In the genomic region with DNA sequence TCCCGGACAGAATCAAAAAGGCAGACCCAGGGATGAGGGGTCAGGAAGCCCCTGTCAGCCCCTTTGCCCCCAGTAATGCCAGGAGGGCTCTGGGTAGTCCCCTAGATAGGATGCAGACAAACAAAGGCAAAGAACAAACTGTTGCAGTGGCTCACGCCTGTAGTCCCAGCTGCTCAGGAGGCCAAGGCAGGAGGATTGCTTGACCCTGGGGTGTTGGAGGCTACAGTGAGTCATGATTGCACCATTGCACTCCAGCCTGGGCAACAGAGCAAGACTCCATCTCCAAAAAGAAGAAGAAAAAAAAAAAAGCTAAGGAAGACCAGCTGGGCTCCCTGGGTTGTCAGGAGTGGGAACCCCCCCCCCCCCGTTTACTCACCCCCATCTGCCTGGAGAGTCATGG, we compare ENCODE assay signal across 26 cellular contexts. TPM values are rescaled to one million over a fixed set of nuclear protein-coding genes. Genes with fewer than 3 reads are reported as not detected.
DNase-seq lines count a peak whose midpoint lies in the region; ATAC-seq and TF ChIP-seq lines count a peak whose summit lies in the region.
"Had no signal": no experiment of that assay in that cellular context is flagged by ENCODE, and none has a peak within 500 bp of the region (broad histone marks: within the 10 kb centered on the region; RNA-seq: fewer than 3 reads in every experiment).

No MANE protein-coding gene starts in this region.

- H3K9me2 ChIP-seq in SU-DHL-6 (replicated peaks; ENCODE audit: insufficient read depth, low read length), result no peaks in the 10 kb centered on the region
- no peaks in the 10 kb centered on the region for H3K9me2 ChIP-seq in PC-9 (ENCODE audit: insufficient read depth)

- H2AFZ ChIP-seq in SU-DHL-6 (ENCODE audit: low read depth, low read length, severe bottlenecking) (no peak overlapping the region), PC-9 (no peak overlapping the region)

- no peak overlapping the region for H3K4me3 ChIP-seq in right cardiac atrium (ENCODE audit: low read length)
- peak overlapping the region; percentile 64 for H3K4me3 ChIP-seq in SU-DHL-6 (ENCODE audit: insufficient read depth, low read length, poor library complexity, severe bottlenecking)
- peak overlapping the region; percentile 40 for H3K4me3 ChIP-seq in thymus (ENCODE audit: low read length)
- no peak overlapping the region for H3K4me3 ChIP-seq in PC-9
- H3K4me3 ChIP-seq: breast epithelium, heart left ventricle, lung, Peyer's patch, tibial nerve had no signal

- H3F3A ChIP-seq in SU-DHL-6 (ENCODE audit: insufficient read depth) (peaks cover 64% of the 10 kb centered on the region), PC-9 (ENCODE audit: insufficient read depth, low read depth) (peaks cover 22% of the 10 kb centered on the region; the same call in 1 of the 2 replicates)

- TF ChIP-seq CTCF in SU-DHL-6 (IDR thresholded peaks at IDR 0.05; ENCODE audit: insufficient read depth, low read length, poor library complexity, severe bottlenecking) (no peak), PC-9 (conservative IDR thresholded peaks at IDR 0.05) (no peak)

- H3K27ac ChIP-seq in right cardiac atrium (ENCODE audit: low read length) (peak overlapping the region; percentile 9), SU-DHL-6 (ENCODE audit: low read depth, low read length) (peak overlapping the region; percentile 94), thymus (ENCODE audit: low read depth) (peak overlapping the region; percentile 92), PC-9 (no peak overlapping the region)
- H3K27ac ChIP-seq: breast epithelium, Peyer's patch had no signal

- H3K36me3 ChIP-seq in SU-DHL-6 (ENCODE audit: low read length) (no peaks in the 10 kb centered on the region), thymus (ENCODE audit: control insufficient read depth, insufficient read depth) (no peaks in the 10 kb centered on the region), PC-9 (ENCODE audit: low read depth) (no peaks in the 10 kb centered on the region)
- H3K36me3 ChIP-seq: breast epithelium, heart left ventricle, Peyer's patch, tibial nerve had no signal

- H3K27me3 ChIP-seq in right cardiac atrium (ENCODE audit: control insufficient read depth, insufficient read depth), result no peaks in the 10 kb centered on the region
- H3K27me3 ChIP-seq in SU-DHL-6 (ENCODE audit: low read length), result no peaks in the 10 kb centered on the region
- no peaks in the 10 kb centered on the region for H3K27me3 ChIP-seq in thymus (ENCODE audit: control insufficient read depth, insufficient read depth)
- no peaks in the 10 kb centered on the region for H3K27me3 ChIP-seq in PC-9 (ENCODE audit: insufficient read depth, low read depth)
- H3K27me3 ChIP-seq: breast epithelium, heart left ventricle, Peyer's patch, tibial nerve had no signal

- no peak overlapping the region for H3K4me3 Mint-ChIP-seq in memory B cell
- H3K4me3 Mint-ChIP-seq: activated CD8-positive, alpha-beta T cell treated with anti-CD3 and anti-CD28 coated beads for 36 hours; activated T-helper 17 cell treated with anti-CD3 and anti-CD28 coated beads, Interleukin-2, amount 50 U/mL, for 72 hours; stimulated activated naive CD8-positive, alpha-beta T cell treated with anti-CD3 and anti-CD28 coated beads, Interleukin-15, Interleukin-2, amounts not matched to agents 100 ng/mL and 50 ng/mL, for 24 hours had no signal

- H3K79me2 ChIP-seq in SU-DHL-6 (ENCODE audit: insufficient read depth, low read length) (peaks cover 37% of the 10 kb centered on the region), PC-9 (ENCODE audit: low read depth) (no peaks in the 10 kb centered on the region)

- H3K9me3 ChIP-seq in right cardiac atrium (ENCODE audit: control insufficient read depth, low read length), result no peaks in the 10 kb centered on the region
- no peaks in the 10 kb centered on the region for H3K9me3 ChIP-seq in SU-DHL-6 (ENCODE audit: insufficient read depth, low read length)
- no peaks in the 10 kb centered on the region for H3K9me3 ChIP-seq in thymus (ENCODE audit: control insufficient read depth)
- H3K9me3 ChIP-seq in PC-9 (ENCODE audit: insufficient read depth, low read depth), result no peaks in the 10 kb centered on the region
- H3K9me3 ChIP-seq: breast epithelium, heart left ventricle, Peyer's patch, tibial nerve had no signal

- CTCF ChIA-PET in PC-9 (lab: Charles Lee), result interaction anchor here (0.6 to 0.7 kb wide), 2 partner anchors 60 to 81 kb away, joined by 3 to 4 read pairs; no protein-coding TSS in a partner anchor

- H3K4me1 ChIP-seq in right cardiac atrium (ENCODE audit: control insufficient read depth, insufficient read depth, low read length) (no peaks in the 10 kb centered on the region), thymus (ENCODE audit: control insufficient read depth, insufficient read depth, low read length) (peaks cover 61% of the 10 kb centered on the region), PC-9 (replicated peaks; ENCODE audit: insufficient read depth) (peaks cover 24% of the 10 kb centered on the region)
- H3K4me1 ChIP-seq: breast epithelium had no signal

- no peaks in the 10 kb centered on the region for H3K9me3 Mint-ChIP-seq in memory B cell
- H3K9me3 Mint-ChIP-seq: activated CD8-positive, alpha-beta T cell treated with anti-CD3 and anti-CD28 coated beads for 36 hours; activated T-helper 17 cell treated with anti-CD3 and anti-CD28 coated beads, Interleukin-2, amount 50 U/mL, for 72 hours; stimulated activated naive CD8-positive, alpha-beta T cell treated with anti-CD3 and anti-CD28 coated beads, Interleukin-15, Interleukin-2, amounts not matched to agents 100 ng/mL and 50 ng/mL, for 24 hours had no signal

- peak overlapping the region; percentile 96 for H3K9ac ChIP-seq in SU-DHL-6 (ENCODE audit: low read length)

- H3K36me3 Mint-ChIP-seq in memory B cell, result no peaks in the 10 kb centered on the region

- ATAC-seq in right cardiac atrium (no peak), memory B cell (ENCODE audit: low read depth) (no peak)
- ATAC-seq: activated CD8-positive, alpha-beta T cell treated with anti-CD3 and anti-CD28 coated beads for 36 hours; activated T-helper 17 cell treated with anti-CD3 and anti-CD28 coated beads, Interleukin-2, amount 50 U/mL, for 72 hours had no signal

- intact Hi-C loops in right cardiac atrium (cut with DNase I), result no loop called here
- intact Hi-C loops in cardiac septum (cut with DNase I), result loop anchor here (10.0 kb wide), 1 partner anchor 101 kb away; a partner anchor contains a TSS
- intact Hi-C loops in PC-9 (cut with micrococcal nuclease; ENCODE audit: unreplicated experiment), result no loop called here

- H3K4me2 ChIP-seq in SU-DHL-6 (ENCODE audit: low read depth, low read length, poor library complexity, severe bottlenecking) (peak overlapping the region; percentile 94), PC-9 (no peak overlapping the region)

- DNase-seq in right cardiac atrium (no peak), cardiac septum (ENCODE audit: low spot score) (no peak), memory B cell (ENCODE audit: low spot score in 2 of 2) (no peak), PC-9 (no peak), NCI-H1694 treated with DMSO at 0.1 percent for 48 hours (lab: John Stamatoyannopoulos, UW) (no peak), NCI-H2029 treated with DMSO at 0.1 percent for 48 hours (lab: John Stamatoyannopoulos, UW) (no peak)
- DNase-seq: activated CD4-positive, CD25-positive, alpha-beta regulatory T cell treated with anti-CD3 and anti-CD28 coated beads, Interleukin-2, amount 50 U/mL, for 72 hours; activated CD8-positive, alpha-beta T cell treated with anti-CD3 and anti-CD28 coated beads for 36 hours; activated naive CD4-positive, alpha-beta T cell treated with anti-CD3 and anti-CD28 coated beads, Interleukin-2, amount 50 U/mL, for 16 hours; AML-193; amniotic stem cell; cortex of kidney; Kasumi-1; NCI-H2171; NK-92 treated with Interleukin-12 subunit alpha and Interleukin-12 subunit beta, amount 100 ng/mL, for 24 hours; Peyer's patch; stimulated activated CD4-positive, alpha-beta T cell treated with anti-CD3 and anti-CD28 coated beads, Interleukin-15, amount 100 ng/mL, for 24 hours had no signal

- 85% methylated on average over 3 of the region's 3 CpGs for WGBS in right cardiac atrium
- WGBS in thymus, result 47% methylated on average over 3 of the region's 3 CpGs

- POLR2A ChIA-PET in PC-9 (lab: Charles Lee; ENCODE audit: unreplicated experiment), result no interaction called here

- H4K20me1 ChIP-seq in SU-DHL-6 (ENCODE audit: low read depth, low read length) (no peaks in the 10 kb centered on the region), PC-9 (ENCODE audit: insufficient read depth) (no peaks in the 10 kb centered on the region)

- no TSS peak for BruUV-seq in PC-9 (replicated peaks; lab: Mats Ljungman, UMichigan)

- peak overlapping the region; percentile 68 for H3K27ac Mint-ChIP-seq in memory B cell
- H3K27ac Mint-ChIP-seq: activated CD8-positive, alpha-beta T cell treated with anti-CD3 and anti-CD28 coated beads for 36 hours; activated T-helper 17 cell treated with anti-CD3 and anti-CD28 coated beads, Interleukin-2, amount 50 U/mL, for 72 hours; progenitor cell of endocrine pancreas; stimulated activated naive CD8-positive, alpha-beta T cell treated with anti-CD3 and anti-CD28 coated beads, Interleukin-15, Interleukin-2, amounts not matched to agents 100 ng/mL and 50 ng/mL, for 24 hours had no signal

- H3K27me3 Mint-ChIP-seq in memory B cell, result no peaks in the 10 kb centered on the region
- H3K27me3 Mint-ChIP-seq: progenitor cell of endocrine pancreas had no signal

- H3K4me1 Mint-ChIP-seq in memory B cell, result peaks cover 21% of the 10 kb centered on the region
- H3K4me1 Mint-ChIP-seq: activated T-helper 17 cell treated with anti-CD3 and anti-CD28 coated beads, Interleukin-2, amount 50 U/mL, for 72 hours had no signal

RNA-seq across cellular contexts. Expression of a gene that starts 24.4 kb away (rescaled TPM):
- total RNA-seq in right cardiac atrium (100 to 1,000 TPM; 231 to 324 (median 314) TPM), cardiac septum (256 TPM), PC-9 (2021) (1,200 and 1,260 TPM in 2 replicates)
- polyA plus RNA-seq in right cardiac atrium (480 TPM), thymus (2,183 TPM)

Comparison
In these comparisons a context has a peak if more than half of its experiments do, and no peak if none do; other contexts are left out.
1. H3K4me3 ChIP-seq: peak in SU-DHL-6 (single experiment) and thymus (single experiment); none in right cardiac atrium (single experiment) and PC-9 (single experiment).